Comparison of ENCODE assay signal across 15 cellular contexts in genomic region chr2:67399831-67400489, GRCh38. TPM values are rescaled to one million over a fixed set of nuclear protein-coding genes. Genes with fewer than 3 reads are reported as not detected.
DNase-seq lines count a peak whose midpoint lies in the region; ATAC-seq, FAIRE-seq and TF ChIP-seq lines count a peak whose summit lies in the region.
"Had no signal": no experiment of that assay in that cellular context is flagged by ENCODE, and none has a peak within 500 bp of the region (broad histone marks: within the 10 kb centered on the region; RNA-seq: fewer than 3 reads in every experiment).

No MANE protein-coding gene starts in this region.

- H3K27ac ChIP-seq in endothelial cell of umbilical vein (ENCODE audit: insufficient read depth, low read depth, low read length) (peak overlapping the region; percentile 83), aorta (ENCODE audit: low read depth in 1 of 2, low read length in 2 of 2) (no peak overlapping the region)
- H3K27ac ChIP-seq: esophagus muscularis mucosa, testis had no signal

- H3K9me3 ChIP-seq in endothelial cell of umbilical vein (replicated peaks; ENCODE audit: control insufficient read depth, insufficient read depth, low read length): no peaks in the 10 kb centered on the region
- no peaks in the 10 kb centered on the region for H3K9me3 ChIP-seq in aorta (ENCODE audit: control insufficient read depth, low read length)
- H3K9me3 ChIP-seq: esophagus muscularis mucosa, testis had no signal

- 9 to 18% methylated on average over 3 of the region's 3 CpGs for WGBS in aorta, 2 donors

- CTCF ChIA-PET in endothelial cell of umbilical vein (lab: Charles Lee): interaction anchor here (1.5 to 2.4 kb wide), 5 partner anchors 9 to 631 kb away, joined by 4 to 18 read pairs (median 7); no protein-coding TSS in a partner anchor

- intact Hi-C loops in endothelial cell of umbilical vein (cut with micrococcal nuclease) (loop anchor here (1.0 to 5.0 kb wide), 8 partner anchors 102 to 823 kb away; no protein-coding TSS in a partner anchor), aorta (cut with DNase I) (loop anchor here in 1 of 2 donors (10.0 kb wide), 1 partner anchor 145 kb away; no protein-coding TSS in a partner anchor)

- H3K4me1 ChIP-seq in endothelial cell of umbilical vein (ENCODE audit: control insufficient read depth, extremely low read depth, insufficient read depth, low read length) (peaks cover 50% of the 10 kb centered on the region), aorta (ENCODE audit: control insufficient read depth in 1 of 2, insufficient read depth in 2 of 2, low read length in 2 of 2) (peaks cover 0 to 3% of the 10 kb centered on the region in 2 donors)
- H3K4me1 ChIP-seq: testis had no signal

- peak overlapping the region; percentile 85 for H3K9ac ChIP-seq in endothelial cell of umbilical vein (replicated peaks; ENCODE audit: extremely low read depth, insufficient read depth, low read length)

- H3K4me3 ChIP-seq in endothelial cell of umbilical vein (replicated peaks in 1 of 3; ENCODE audit: insufficient read depth in 1 of 3, low read depth in 1 of 3, low read length in 3 of 3): peak overlapping the region in 1 of 3 experiments; percentile 14
- H3K4me3 ChIP-seq in aorta (ENCODE audit: low read length in 2 of 2): no peak overlapping the region
- H3K4me3 ChIP-seq: esophagus muscularis mucosa, testis had no signal

- H2AFZ ChIP-seq in endothelial cell of umbilical vein (ENCODE audit: low read depth, low read length): no peak overlapping the region

- peaks cover 20% of the 10 kb centered on the region for H3K79me2 ChIP-seq in endothelial cell of umbilical vein (ENCODE audit: control insufficient read depth, insufficient read depth, low read length)

- FAIRE-seq in endothelial cell of umbilical vein (lab: Jason Lieb, UNC): no peak
- FAIRE-seq in GM12892 (lab: Jason Lieb, UNC): no peak

- no peaks in the 10 kb centered on the region for H4K20me1 ChIP-seq in endothelial cell of umbilical vein (replicated peaks; ENCODE audit: control insufficient read depth, extremely low read depth, insufficient read depth, low read length)

- no peaks in the 10 kb centered on the region for H3K9me1 ChIP-seq in endothelial cell of umbilical vein (replicated peaks; ENCODE audit: control insufficient read depth, extremely low read depth, insufficient read depth, low read length)

- dilution Hi-C loops in endothelial cell of umbilical vein (cut with MboI; ENCODE audit: extremely low pct_ligation_motif_present, low sequenced_read_pairs): no loop called here

- H3K4me2 ChIP-seq in endothelial cell of umbilical vein (ENCODE audit: insufficient read depth, low read length): peak overlapping the region; percentile 97

- ATAC-seq in GM21619 (IDR thresholded peaks at IDR 0.05; ENCODE audit: unreplicated experiment) (no peak), aorta (ENCODE audit: low FRiP score) (no peak)
- ATAC-seq: left lobe of liver had no signal

- POLR2A ChIA-PET in endothelial cell of umbilical vein (lab: Charles Lee): interaction anchor here (1.3 kb wide), 1 partner anchor 12 kb away, joined by 4 read pairs; no protein-coding TSS in a partner anchor

- TF ChIP-seq CTCF in endothelial cell of umbilical vein (IDR thresholded peaks at IDR 0.05; ENCODE audit: extremely low read depth in 1 of 2, insufficient read depth in 1 of 2, low read depth in 1 of 2, low read length in 2 of 2): no peak

- no TSS peak for BruUV-seq in endothelial cell of umbilical vein (replicated peaks; lab: Mats Ljungman, UMichigan)

- H3K36me3 ChIP-seq in endothelial cell of umbilical vein (ENCODE audit: control insufficient read depth in 2 of 2, extremely low read depth in 1 of 2, insufficient read depth in 2 of 2, low read length in 2 of 2): peaks cover 3 to 21% of the 10 kb centered on the region in 2 experiments
- H3K36me3 ChIP-seq in aorta (ENCODE audit: control insufficient read depth in 1 of 2, insufficient read depth in 2 of 2, low read length in 1 of 2): no peaks in the 10 kb centered on the region

- DNase-seq in H4 (ENCODE audit: low spot score) (peak; percentile 21), RPMI7951 (ENCODE audit: low read depth) (peak; percentile 51), endothelial cell of umbilical vein (ENCODE audit: low read depth, low spot score) (peak; percentile 77), renal cortical epithelial cell (ENCODE audit: low read depth) (peak; percentile 25), aorta (no peak), GM12892 (ENCODE audit: insufficient read length) (no peak)
- DNase-seq in activated CD4-positive, CD25-positive, alpha-beta regulatory T cell (lab: John Stamatoyannopoulos, UW): no peak
- DNase-seq: anterior cingulate cortex, GOT3, NCI-H524 treated with DMSO at 0.1 percent for 48 hours, posterior cingulate gyrus, testis had no signal

- no peaks in the 10 kb centered on the region for H3K27me3 ChIP-seq in endothelial cell of umbilical vein (ENCODE audit: control insufficient read depth in 2 of 2, insufficient read depth in 2 of 2, low read length in 2 of 2)
- no peaks in the 10 kb centered on the region for H3K27me3 ChIP-seq in aorta (ENCODE audit: control insufficient read depth in 1 of 2, insufficient read depth in 2 of 2, low read length in 1 of 2)
- H3K27me3 ChIP-seq: esophagus muscularis mucosa, testis had no signal

- no peak for TF ChIP-seq POLR2A in endothelial cell of umbilical vein (IDR thresholded peaks at IDR 0.05; ENCODE audit: low read depth, low read length)
- TF ChIP-seq POLR2A in GM12892 (IDR thresholded peaks at IDR 0.05; ENCODE audit: low read depth, low read length): no peak

TF ChIP-seq in endothelial cell of umbilical vein, 7 proteins besides CTCF, POLR2A, EP300 and RAD21:
- TF ChIP-seq GATA2 (IDR thresholded peaks at IDR 0.05; ENCODE audit: insufficient read depth, insufficient read length, low read depth, low read length) (peak; percentile 44), MYC (IDR thresholded peaks at IDR 0.05; ENCODE audit: low read depth, low read length) (no peak), MAX (IDR thresholded peaks at IDR 0.05; ENCODE audit: insufficient read depth, insufficient read length) (no peak), FOS (IDR thresholded peaks at IDR 0.05; ENCODE audit: borderline replicate concordance, insufficient read depth, low read length) (peak; percentile 90), JUN (IDR thresholded peaks at IDR 0.05; ENCODE audit: borderline replicate concordance, insufficient read depth, insufficient read length, low read depth) (peak; percentile 63), EZH2 (IDR thresholded peaks at IDR 0.05; ENCODE audit: borderline replicate concordance, low read depth, low read length, severe bottlenecking) (no peak)

RNA-seq across cellular contexts. Expression of gene ETAA1, which starts 2.8 kb away (rescaled TPM):
- total RNA-seq in H4 (2014; rRNA removed; shearing (Covaris generic)): 9.9 and 13.0 TPM in 2 replicates
- 20.7 and 26.3 TPM in 2 replicates for total RNA-seq in RPMI7951 (2014; rRNA removed; shearing (Covaris generic))
- total RNA-seq in endothelial cell of umbilical vein: 15.9 and 17.5 TPM in 2 replicates
- polyA plus RNA-seq in endothelial cell of umbilical vein: 3.5 and 4.9 TPM in 2 replicates
- 8.3 and 8.8 TPM in 2 replicates for polyA plus RNA-seq in endothelial cell of umbilical vein (2011; cell fraction: cytosol; rRNA removed)
- 24.8 and 37.8 TPM in 2 replicates for polyA plus RNA-seq in endothelial cell of umbilical vein (2011; cell fraction: nucleus; rRNA removed)
- polyA plus RNA-seq in endothelial cell of umbilical vein (2012): 10.4 and 14.1 TPM in 2 replicates
- polyA minus RNA-seq in endothelial cell of umbilical vein: 4.0 and 5.4 TPM in 2 replicates
- polyA minus RNA-seq in endothelial cell of umbilical vein (2011; cell fraction: cytosol; rRNA and poly(A)+ RNA removed): 7.4 TPM
- 28.3 and 40.4 TPM in 2 replicates for polyA minus RNA-seq in endothelial cell of umbilical vein (2011; cell fraction: nucleus; rRNA and poly(A)+ RNA removed)
- total RNA-seq in renal cortical epithelial cell: 22.7 and 29.4 TPM in 2 replicates
- 10 to 100 TPM; 11.7 to 14.9 TPM for total RNA-seq in aorta
- polyA plus RNA-seq in aorta: 10 to 100 TPM in 1 of 2 donors, 1 to 10 TPM in 1; 8.3 to 14.6 TPM
- polyA plus RNA-seq in GM12892 (2012; ENCODE audit: missing spikeins): 14.1 TPM

Comparison
In these comparisons a context has a peak if more than half of its experiments do, and no peak if none do; other contexts are left out.
1. DNase-seq: peak in H4 (single experiment), RPMI7951 (single experiment), endothelial cell of umbilical vein (single experiment) and renal cortical epithelial cell (single experiment); none in activated CD4-positive, CD25-positive, alpha-beta regulatory T cell (0 of 4), aorta (0 of 2) and GM12892 (single experiment).